Comparison of ENCODE assay signal across 8 cellular contexts in genomic region chr9:37026936-37027581, GRCh38. TPM values are rescaled to one million over a fixed set of nuclear protein-coding genes. Genes with fewer than 3 reads are reported as not detected.
A peak's percentile ranks its signal among the peaks of the same experiment; 100 is the strongest.
DNase-seq lines count a peak whose midpoint lies in the region; ATAC-seq and TF ChIP-seq lines count a peak whose summit lies in the region.

No MANE protein-coding gene starts in this region.

- H3K27ac ChIP-seq in BLaER1 treated with 17β-estradiol and CSF1 and Interleukin-3, amounts not matched to agents 10 nM and 100 nM, result peak overlapping the region in 10 of 11 experiments; percentile 12 to 83 (median 78); a peak in 20 of 22 replicates
- peak overlapping the region; percentile 65 for H3K27ac ChIP-seq in SU-DHL-6 (ENCODE audit: low read depth, low read length)
- H3K27ac ChIP-seq in mesenchymal stem cell (ENCODE audit: low read length, poor library complexity, severe bottlenecking), result no peak overlapping the region

- H3K4me3 ChIP-seq in BLaER1 treated with 17β-estradiol and CSF1 and Interleukin-3, amounts not matched to agents 10 nM and 100 nM, result peak overlapping the region; percentile 56 to 84 (median 79)
- H3K4me3 ChIP-seq in SU-DHL-6 (ENCODE audit: insufficient read depth, low read length, poor library complexity, severe bottlenecking) (peak overlapping the region; percentile 74), mesenchymal stem cell (ENCODE audit: insufficient read depth in 1 of 2, low read depth in 1 of 2, low read length in 2 of 2) (peak overlapping the region in 1 of 2 experiments; percentile 21)

- under 1% methylated on average over 38 of the region's 56 CpGs for WGBS in mesenchymal stem cell

- H2BK12ac ChIP-seq in mesenchymal stem cell (ENCODE audit: low read length in 2 of 2), result no peak overlapping the region

- no peak overlapping the region for H2BK120ac ChIP-seq in mesenchymal stem cell (ENCODE audit: low read depth, low read length)

- no peak for DNase-seq in mesenchymal stem cell
- no peak for DNase-seq in NOMO-1 treated with DMSO at 0.1 percent for 48 hours (lab: John Stamatoyannopoulos, UW; ENCODE audit: unreplicated experiment)
- no peak for DNase-seq in MV-4-11 (lab: John Stamatoyannopoulos, UW)
- DNase-seq in kidney glomerular epithelial cell (lab: John Stamatoyannopoulos, UW), result no peak

- no peak overlapping the region for H4K91ac ChIP-seq in mesenchymal stem cell (ENCODE audit: low read length)

- H2BK5ac ChIP-seq in mesenchymal stem cell (ENCODE audit: low read depth, low read length, poor library complexity, severe bottlenecking), result no peak overlapping the region

- ATAC-seq in GM19395 (IDR thresholded peaks at IDR 0.05; ENCODE audit: unreplicated experiment) (peak; percentile 2), HG02610 (IDR thresholded peaks at IDR 0.05; ENCODE audit: unreplicated experiment) (no peak)

- peaks cover 0 to 51% (median 12%) of the 10 kb centered on the region in 11 experiments; a peak in 11 of 22 replicates for H3K36me3 ChIP-seq in BLaER1 treated with 17β-estradiol and CSF1 and Interleukin-3, amounts not matched to agents 10 nM and 100 nM
- H3K36me3 ChIP-seq in SU-DHL-6 (ENCODE audit: low read length) (no peaks in the 10 kb centered on the region; the same call in 1 of the 2 replicates), mesenchymal stem cell (ENCODE audit: control insufficient read depth in 1 of 2, insufficient read depth in 2 of 2, low read depth in 1 of 2, low read length in 2 of 2) (no peaks in the 10 kb centered on the region)

- H3F3A ChIP-seq in SU-DHL-6 (ENCODE audit: insufficient read depth), result peaks cover 32% of the 10 kb centered on the region

- no peak overlapping the region for H3K4ac ChIP-seq in mesenchymal stem cell (ENCODE audit: low read depth in 1 of 2, low read length in 2 of 2)

- H3K9me2 ChIP-seq in SU-DHL-6 (replicated peaks; ENCODE audit: insufficient read depth, low read length), result no peaks in the 10 kb centered on the region

- peaks cover 0 to 8% (median 0%) of the 10 kb centered on the region in 11 experiments; a peak in 4 of 22 replicates for H3K9me3 ChIP-seq in BLaER1 treated with 17β-estradiol and CSF1 and Interleukin-3, amounts not matched to agents 10 nM and 100 nM (replicated peaks in 1 of 11)
- no peaks in the 10 kb centered on the region for H3K9me3 ChIP-seq in SU-DHL-6 (ENCODE audit: insufficient read depth, low read length)
- H3K9me3 ChIP-seq in mesenchymal stem cell (ENCODE audit: control insufficient read depth, low read length), result peaks cover 11% of the 10 kb centered on the region

- peak overlapping the region; percentile 68 to 93 (median 85); a peak in 21 of 22 replicates for H3K9ac ChIP-seq in BLaER1 treated with 17β-estradiol and CSF1 and Interleukin-3, amounts not matched to agents 10 nM and 100 nM
- peak overlapping the region; percentile 78 for H3K9ac ChIP-seq in SU-DHL-6 (ENCODE audit: low read length)
- H3K9ac ChIP-seq in mesenchymal stem cell (ENCODE audit: low read length), result no peak overlapping the region

- no peak overlapping the region for H4K8ac ChIP-seq in mesenchymal stem cell (ENCODE audit: low read length)

- H3K23ac ChIP-seq in mesenchymal stem cell (ENCODE audit: low read length in 2 of 2), result no peak overlapping the region

- H3K14ac ChIP-seq in mesenchymal stem cell (ENCODE audit: low read length in 2 of 2), result no peak overlapping the region

- H2AK5ac ChIP-seq in mesenchymal stem cell (ENCODE audit: low read length, severe bottlenecking), result no peak overlapping the region

- H2BK15ac ChIP-seq in mesenchymal stem cell (ENCODE audit: low read depth, poor library complexity, severe bottlenecking), result no peak overlapping the region

- no peak overlapping the region for H3K18ac ChIP-seq in mesenchymal stem cell (ENCODE audit: low read depth in 1 of 2, low read length in 2 of 2)

- no peaks in the 10 kb centered on the region for H3K79me1 ChIP-seq in mesenchymal stem cell (replicated peaks; ENCODE audit: low read length, poor library complexity, severe bottlenecking)

- H3K4me2 ChIP-seq in BLaER1 treated with 17β-estradiol and CSF1 and Interleukin-3, amounts not matched to agents 10 nM and 100 nM, result peak overlapping the region; percentile 80 to 98 (median 94)
- H3K4me2 ChIP-seq in SU-DHL-6 (ENCODE audit: low read depth, low read length, poor library complexity, severe bottlenecking) (peak overlapping the region; percentile 84), mesenchymal stem cell (ENCODE audit: low read length, poor library complexity, severe bottlenecking) (peak overlapping the region; percentile 67)

- H3K4me1 ChIP-seq in BLaER1 treated with 17β-estradiol and CSF1 and Interleukin-3, amounts not matched to agents 10 nM and 100 nM, result peaks cover 28 to 91% (median 72%) of the 10 kb centered on the region in 10 experiments
- peaks cover 31% of the 10 kb centered on the region for H3K4me1 ChIP-seq in mesenchymal stem cell (ENCODE audit: control insufficient read depth, insufficient read depth, low read depth, low read length)

- H3K79me2 ChIP-seq in SU-DHL-6 (ENCODE audit: insufficient read depth, low read length), result peaks cover 92% of the 10 kb centered on the region

- TF ChIP-seq CTCF in SU-DHL-6 (IDR thresholded peaks at IDR 0.05; ENCODE audit: insufficient read depth, low read length, poor library complexity, severe bottlenecking), result no peak

- peaks cover 99 to 100% (median 99%) of the 10 kb centered on the region in 11 experiments for H3K27me3 ChIP-seq in BLaER1 treated with 17β-estradiol and CSF1 and Interleukin-3, amounts not matched to agents 10 nM and 100 nM
- no peaks in the 10 kb centered on the region for H3K27me3 ChIP-seq in SU-DHL-6 (ENCODE audit: low read length)
- H3K27me3 ChIP-seq in mesenchymal stem cell (ENCODE audit: control insufficient read depth in 1 of 2, insufficient read depth in 1 of 2, low read length in 2 of 2), result peaks cover 99 to 100% of the 10 kb centered on the region in 2 experiments

- H2AFZ ChIP-seq in SU-DHL-6 (ENCODE audit: low read depth, low read length, severe bottlenecking) (peak overlapping the region; percentile 1), mesenchymal stem cell (ENCODE audit: low read depth, low read length) (no peak overlapping the region)

- H4K20me1 ChIP-seq in BLaER1 treated with 17β-estradiol and CSF1 and Interleukin-3, amounts not matched to agents 10 nM and 100 nM, result peaks cover 0 to 95% (median 71%) of the 10 kb centered on the region in 11 experiments; a peak in 20 of 22 replicates
- H4K20me1 ChIP-seq in SU-DHL-6 (ENCODE audit: low read depth, low read length), result no peaks in the 10 kb centered on the region; the same call in 1 of the 2 replicates

RNA-seq across cellular contexts. Expression of gene PAX5, which starts 7.0 kb away (rescaled TPM):
- not detected for polyA plus RNA-seq in mesenchymal stem cell (2013, experiment 1 of 2)
- not detected for polyA plus RNA-seq in mesenchymal stem cell (2013, experiment 2 of 2)
